ENCODE assay signal across 2 cellular contexts in genomic region chr17:35052780-35053179, GRCh38.
TF ChIP-seq lines count a peak whose summit lies in the region.

No MANE protein-coding gene starts in this region.

TF ChIP-seq in A549, 52 proteins besides CTCF, POLR2A, EP300 and RAD21:
- no peak for TF ChIP-seq JUN (IDR thresholded peaks at IDR 0.05)
- TF ChIP-seq TFCP2L1 (CRISPR knock-in tag; IDR thresholded peaks at IDR 0.05): no peak
- TF ChIP-seq CBX8 (IDR thresholded peaks at IDR 0.05): no peak
- TF ChIP-seq MYC (IDR thresholded peaks at IDR 0.05; ENCODE audit: borderline replicate concordance, low read length): no peak
- no peak for TF ChIP-seq HOXB5 (CRISPR knock-in tag; IDR thresholded peaks at IDR 0.05)
- no peak for TF ChIP-seq JUNB (IDR thresholded peaks at IDR 0.05)
- no peak for TF ChIP-seq HDAC2 (IDR thresholded peaks at IDR 0.05)
- TF ChIP-seq HOXA7 (CRISPR knock-in tag; IDR thresholded peaks at IDR 0.05): no peak
- no peak for TF ChIP-seq MAFK (IDR thresholded peaks at IDR 0.05; ENCODE audit: partially characterized antibody)
- no peak for TF ChIP-seq EHMT2 (IDR thresholded peaks at IDR 0.05; ENCODE audit: low read depth)
- no peak for TF ChIP-seq RFX5 (IDR thresholded peaks at IDR 0.05)
- no peak for TF ChIP-seq EHF (CRISPR knock-in tag; IDR thresholded peaks at IDR 0.05)

TF ChIP-seq in GM23338, 12 proteins besides CTCF, POLR2A, EP300 and RAD21:
- TF ChIP-seq CREB1 (CRISPR knock-in tag; IDR thresholded peaks at IDR 0.05; ENCODE audit: low read depth) (no peak), REST (IDR thresholded peaks at IDR 0.05; ENCODE audit: unreplicated experiment) (no peak), ZNF462 (CRISPR knock-in tag; IDR thresholded peaks at IDR 0.05) (no peak), NANOG (IDR thresholded peaks at IDR 0.05; ENCODE audit: borderline replicate concordance) (no peak), ZNF331 (CRISPR knock-in tag; IDR thresholded peaks at IDR 0.05; ENCODE audit: low read depth) (no peak), ZNF114 (CRISPR knock-in tag; IDR thresholded peaks at IDR 0.05) (no peak), EZH2 (IDR thresholded peaks at IDR 0.05; ENCODE audit: low read depth, unreplicated experiment) (no peak), JUNB (IDR thresholded peaks at IDR 0.05; ENCODE audit: unreplicated experiment) (no peak)
